In the genomic region with DNA sequence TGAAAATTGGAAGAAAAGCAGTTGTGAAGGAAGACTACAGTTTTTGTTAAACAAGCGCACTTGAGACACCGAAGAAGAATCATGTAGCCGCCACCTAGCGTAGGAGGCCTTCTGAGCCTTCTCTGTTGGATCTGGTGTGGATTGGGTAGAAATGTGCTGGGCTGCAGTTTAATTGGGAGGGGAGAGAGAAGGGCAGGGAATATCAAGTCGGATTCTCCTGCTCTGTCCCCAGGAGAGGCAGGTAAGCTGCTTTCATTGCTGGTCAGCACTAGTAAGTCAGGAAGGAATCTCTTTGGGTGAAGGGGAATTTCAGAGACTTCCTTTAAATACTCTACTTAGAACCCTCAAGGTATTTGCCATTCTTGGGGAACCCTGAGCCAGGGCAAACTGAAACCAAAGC, we compare ENCODE assay signal across 26 cellular contexts. TPM values are rescaled to one million over a fixed set of nuclear protein-coding genes. Genes with fewer than 3 reads are reported as not detected.
DNase-seq lines count a peak whose midpoint lies in the region; ATAC-seq, FAIRE-seq and TF ChIP-seq lines count a peak whose summit lies in the region.
"Had no signal": no experiment of that assay in that cellular context is flagged by ENCODE, and none has a peak within 500 bp of the region (broad histone marks: within the 10 kb centered on the region; RNA-seq: fewer than 3 reads in every experiment).

No MANE protein-coding gene starts in this region.

- no peaks in the 10 kb centered on the region for H3K9me3 Mint-ChIP-seq in GM23338
- H3K9me3 Mint-ChIP-seq in WTC11, result peaks cover 4% of the 10 kb centered on the region
- H3K9me3 Mint-ChIP-seq in neural progenitor cell, result peaks cover 2% of the 10 kb centered on the region

- no peaks in the 10 kb centered on the region for H4K20me1 ChIP-seq in GM23338 (replicated peaks; ENCODE audit: insufficient read depth)
- no peaks in the 10 kb centered on the region for H4K20me1 ChIP-seq in H1 (replicated peaks in 1 of 2; ENCODE audit: control insufficient read depth in 1 of 2, insufficient read depth in 2 of 2, low read length in 2 of 2)
- H4K20me1 ChIP-seq in neural progenitor cell (ENCODE audit: low read depth), result no peaks in the 10 kb centered on the region
- H4K20me1 ChIP-seq: BLaER1 treated with 17β-estradiol and CSF1 and Interleukin-3, amounts not matched to agents 10 nM and 100 nM had no signal

- no peak overlapping the region; the same call in 1 of the 2 replicates for H3K27ac Mint-ChIP-seq in GM23338
- H3K27ac Mint-ChIP-seq in WTC11, result no peak overlapping the region
- H3K27ac Mint-ChIP-seq in neural progenitor cell, result peak overlapping the region; percentile 98
- H3K27ac Mint-ChIP-seq: CD4-positive, alpha-beta memory T cell had no signal

- peak overlapping the region; percentile 39; the same call in 1 of the 2 replicates for H2AFZ ChIP-seq in GM23338
- peak overlapping the region; percentile 89 for H2AFZ ChIP-seq in H1 (ENCODE audit: low read length)
- H2AFZ ChIP-seq in neural progenitor cell (replicated peaks), result peak overlapping the region; percentile 55
- H2AFZ ChIP-seq: PC-9 had no signal

- H2BK12ac ChIP-seq in H1 (ENCODE audit: low read depth, low read length), result 0 out of 2 replicates have a peak overlapping the region, but pooled peaks have one; percentile 20

- peak overlapping the region; percentile 11 for H2BK20ac ChIP-seq in H1 (ENCODE audit: low read length)

- no peaks in the 10 kb centered on the region for H3K79me1 ChIP-seq in H1 (ENCODE audit: low read depth, low read length)

- peak in 1 of 2 experiments; percentile 14; a peak in 1 of 4 replicates for TF ChIP-seq CTCF in GM23338 (conservative IDR thresholded peaks at IDR 0.05; ENCODE audit: low read depth in 2 of 2)
- TF ChIP-seq CTCF in WTC11 (IDR thresholded peaks at IDR 0.05), result no peak
- no peak for TF ChIP-seq CTCF in H1 (IDR thresholded peaks at IDR 0.05; ENCODE audit: control extremely low read depth in 1 of 3, insufficient read depth in 1 of 3, low read depth in 1 of 3, low read length in 3 of 3)
- no peak for TF ChIP-seq CTCF in neural progenitor cell (IDR thresholded peaks at IDR 0.05)

- TF ChIP-seq RAD21 in H1 (IDR thresholded peaks at IDR 0.05 in 1 of 2, conservative IDR thresholded peaks at IDR 0.05 in 1 of 2; ENCODE audit: low read depth in 2 of 2, low read length in 2 of 2), result no peak

- H3K4me1 Mint-ChIP-seq in GM23338 (peaks cover 34% of the 10 kb centered on the region), WTC11 (peaks cover 32% of the 10 kb centered on the region), neural progenitor cell (peaks cover 40% of the 10 kb centered on the region)
- H3K4me1 Mint-ChIP-seq: CD4-positive, alpha-beta memory T cell had no signal

- H3K79me2 ChIP-seq in GM23338 (replicated peaks; ENCODE audit: insufficient read depth) (no peaks in the 10 kb centered on the region), H1 (ENCODE audit: control insufficient read depth in 1 of 2, insufficient read depth in 2 of 2, low read length in 2 of 2) (no peaks in the 10 kb centered on the region), neural progenitor cell (ENCODE audit: low read depth) (no peaks in the 10 kb centered on the region)

- H2BK120ac ChIP-seq in H1 (replicated peaks; ENCODE audit: low read depth, low read length), result no peak overlapping the region

- no peak overlapping the region for H2BK15ac ChIP-seq in H1 (ENCODE audit: low read length)

- no peaks in the 10 kb centered on the region for H3K36me3 Mint-ChIP-seq in GM23338 (ENCODE audit: low read depth)
- no peaks in the 10 kb centered on the region for H3K36me3 Mint-ChIP-seq in WTC11
- H3K36me3 Mint-ChIP-seq in neural progenitor cell, result no peaks in the 10 kb centered on the region
- H3K36me3 Mint-ChIP-seq: CD4-positive, alpha-beta memory T cell had no signal

- DNase-seq in GM23338 (ENCODE audit: low spot score), result peak; percentile 32
- no peak for DNase-seq in WTC11 (ENCODE audit: low spot score)
- no peak for DNase-seq in H1 (ENCODE audit: low read depth in 1 of 2, low spot score in 2 of 2)
- DNase-seq in neural progenitor cell (ENCODE audit: low spot score), result no peak
- no peak for DNase-seq in middle frontal gyrus (ENCODE audit: extremely low spot score, low spot score)
- DNase-seq in NCI-H446 treated with DMSO at 0.1 percent for 48 hours (lab: John Stamatoyannopoulos, UW), result no peak
- DNase-seq in DMS79 treated with DMSO at 0.1 percent for 48 hours (lab: John Stamatoyannopoulos, UW), result no peak
- no peak for DNase-seq in ureter (ENCODE audit: low spot score)
- DNase-seq: ACHN; Caco-2; CD4-positive, alpha-beta memory T cell; DMS 273 treated with DMSO at 0.1 percent for 48 hours; KG1; NCI-H1105; NCI-H2107; PC-9; RPMI8226; SHP77 treated with DMSO at 0.1 percent for 48 hours; SK-N-SH had no signal

- no peaks in the 10 kb centered on the region; the same call in 1 of the 2 replicates for H3K23me2 ChIP-seq in H1 (ENCODE audit: low read depth, low read length)

- no peak for FAIRE-seq in H1 (lab: Jason Lieb, UNC)
- FAIRE-seq: GM12891, HTR-8/SVneo had no signal

- H3K4me1 ChIP-seq in GM23338 (ENCODE audit: insufficient read depth) (peaks cover 22% of the 10 kb centered on the region), H1 (replicated peaks in 1 of 4; ENCODE audit: control insufficient read depth in 3 of 4, insufficient read depth in 4 of 4, low read length in 3 of 4) (peaks cover 2 to 9% (median 8%) of the 10 kb centered on the region in 4 experiments; a peak in 6 of 7 replicates), neural progenitor cell (peaks cover 37% of the 10 kb centered on the region)
- H3K4me1 ChIP-seq: BLaER1 treated with 17β-estradiol and CSF1 and Interleukin-3, amounts not matched to agents 10 nM and 100 nM had no signal

- H3F3A ChIP-seq in GM23338 (replicated peaks; ENCODE audit: low read depth), result 0 out of 2 replicates have a peak, but pooled peaks cover 2% of the 10 kb centered on the region
- peaks cover 34% of the 10 kb centered on the region for H3F3A ChIP-seq in neural progenitor cell (ENCODE audit: low read depth)

- H3K9me2 ChIP-seq in GM23338 (ENCODE audit: insufficient read depth), result no peaks in the 10 kb centered on the region
- H3K9me2 ChIP-seq: SK-N-SH had no signal

- H3K27me3 ChIP-seq in GM23338 (ENCODE audit: insufficient read depth) (no peaks in the 10 kb centered on the region), H1 (replicated peaks in 1 of 4; ENCODE audit: control insufficient read depth in 3 of 4, extremely low read depth in 1 of 4, insufficient read depth in 3 of 4, low read length in 3 of 4) (no peaks in the 10 kb centered on the region), neural progenitor cell (no peaks in the 10 kb centered on the region)
- H3K27me3 ChIP-seq: BLaER1 treated with 17β-estradiol and CSF1 and Interleukin-3, amounts not matched to agents 10 nM and 100 nM had no signal

- no peak overlapping the region; the same call in 1 of the 2 replicates for H2BK5ac ChIP-seq in H1 (ENCODE audit: low read depth, low read length)

- H3K9ac ChIP-seq in H1 (replicated peaks in 1 of 4; ENCODE audit: extremely low read depth in 1 of 4, low read depth in 3 of 4, low read length in 3 of 4), result no peak overlapping the region
- no peak overlapping the region for H3K9ac ChIP-seq in neural progenitor cell
- H3K9ac ChIP-seq: BLaER1 treated with 17β-estradiol and CSF1 and Interleukin-3, amounts not matched to agents 10 nM and 100 nM; SK-N-SH had no signal

- H4K8ac ChIP-seq in H1 (ENCODE audit: extremely low read depth, insufficient read depth, low read length), result no peak overlapping the region

- no peak overlapping the region for H3K23ac ChIP-seq in H1 (ENCODE audit: insufficient read length)

- H3K27me3 Mint-ChIP-seq in GM23338 (ENCODE audit: insufficient read depth, low read depth, poor library complexity) (peaks cover 6% of the 10 kb centered on the region), WTC11 (ENCODE audit: low read depth) (peaks cover 17% of the 10 kb centered on the region), neural progenitor cell (ENCODE audit: insufficient read depth, low read depth) (peaks cover 7% of the 10 kb centered on the region)

- peak overlapping the region; percentile 69 for H3K4me2 ChIP-seq in GM23338
- H3K4me2 ChIP-seq in H1 (ENCODE audit: insufficient read depth in 1 of 2, low read depth in 2 of 2, low read length in 2 of 2), result peak overlapping the region in 1 of 2 experiments; percentile 63; a peak in 1 of 4 replicates
- H3K4me2 ChIP-seq in neural progenitor cell, result peak overlapping the region; percentile 80
- H3K4me2 ChIP-seq: BLaER1 treated with 17β-estradiol and CSF1 and Interleukin-3, amounts not matched to agents 10 nM and 100 nM; PC-9; SK-N-SH had no signal

- no peak for TF ChIP-seq EP300 in H1 (IDR thresholded peaks at IDR 0.05; ENCODE audit: borderline replicate concordance in 1 of 2, low read depth in 2 of 2, low read length in 2 of 2)

- no peak for TF ChIP-seq POLR2A in H1 (IDR thresholded peaks at IDR 0.05; ENCODE audit: control extremely low read depth in 1 of 2, low read depth in 2 of 2, low read length in 2 of 2)

- no peak overlapping the region for H3K56ac ChIP-seq in H1 (replicated peaks; ENCODE audit: insufficient read length, low read depth, low read length)

- no peak overlapping the region for H3K14ac ChIP-seq in H1 (ENCODE audit: insufficient read length)

- H3K4me3 ChIP-seq in GM23338 (0 out of 2 replicates have a peak overlapping the region, but pooled peaks have one; percentile 44), H1 (ENCODE audit: extremely low read depth in 1 of 4, insufficient read depth in 2 of 4, low read depth in 3 of 4, low read length in 4 of 4) (no peak overlapping the region), neural progenitor cell (no peak overlapping the region)
- H3K4me3 ChIP-seq: BLaER1 treated with 17β-estradiol and CSF1 and Interleukin-3, amounts not matched to agents 10 nM and 100 nM; PC-9 had no signal

- H3K27ac ChIP-seq in GM23338 (ENCODE audit: low read depth), result no peak overlapping the region
- no peak overlapping the region for H3K27ac ChIP-seq in H1 (ENCODE audit: low read depth, low read length)
- H3K27ac ChIP-seq in neural progenitor cell, result no peak overlapping the region
- H3K27ac ChIP-seq: 22Rv1; BLaER1 treated with 17β-estradiol and CSF1 and Interleukin-3, amounts not matched to agents 10 nM and 100 nM; PC-9 had no signal

- no peak overlapping the region for H4K91ac ChIP-seq in H1 (replicated peaks; ENCODE audit: insufficient read length, low read length)

- no peak overlapping the region for H3K4ac ChIP-seq in H1 (replicated peaks; ENCODE audit: insufficient read length, low read depth, low read length)

- H3K4me3 Mint-ChIP-seq in GM23338 (no peak overlapping the region), WTC11 (no peak overlapping the region), neural progenitor cell (peak overlapping the region; percentile 87)
- H3K4me3 Mint-ChIP-seq: CD4-positive, alpha-beta memory T cell had no signal

- WGBS in H1 (ENCODE audit: extremely low coverage in 1 of 2, insufficient coverage in 1 of 2, insufficient read length in 1 of 2, insufficient replicate concordance in 2 of 2, low coverage in 1 of 2, low lambda C conversion rate in 2 of 2, missing lambda C conversion rate in 1 of 2), 2 experiments, result 82% methylated on average over 5 of the region's 5 CpGs; no CpG with 5 or more reads in 1 of the 2 experiments

- no peak overlapping the region for H2AK5ac ChIP-seq in H1 (ENCODE audit: low read depth, low read length)

- no peaks in the 10 kb centered on the region for H3K9me3 ChIP-seq in H1 (ENCODE audit: insufficient read depth in 2 of 2, low read depth in 1 of 2, low read length in 1 of 2)
- no peaks in the 10 kb centered on the region for H3K9me3 ChIP-seq in neural progenitor cell (ENCODE audit: low read depth)
- H3K9me3 ChIP-seq: BLaER1 treated with 17β-estradiol and CSF1 and Interleukin-3, amounts not matched to agents 10 nM and 100 nM; Caco-2; SK-N-SH had no signal

- no peak overlapping the region for H4K5ac ChIP-seq in H1 (ENCODE audit: insufficient read length, low read depth, low read length)

- CTCF ChIA-PET in WTC11 (lab: Charles Lee) (interaction anchor here (0.8 to 1.9 kb wide), 3 partner anchors 11 to 61 kb away, joined by 3 to 12 read pairs (median 3); no protein-coding TSS in a partner anchor), H1 (lab: Charles Lee; ENCODE audit: partially characterized antibody) (interaction anchor here (0.6 to 1.9 kb wide), 3 partner anchors 10 to 101 kb away, joined by 4 to 5 read pairs (median 5); partner anchors contain the start of gene SMPDL3A)

- ATAC-seq in GM23338 (peak; percentile 44), WTC11 (peak; percentile 26)

- H3K36me3 ChIP-seq in GM23338 (ENCODE audit: insufficient read depth), result no peaks in the 10 kb centered on the region
- H3K36me3 ChIP-seq in H1 (ENCODE audit: control insufficient read depth in 2 of 4, insufficient read depth in 4 of 4, low read length in 3 of 4), result no peaks in the 10 kb centered on the region
- no peaks in the 10 kb centered on the region for H3K36me3 ChIP-seq in neural progenitor cell
- H3K36me3 ChIP-seq: BLaER1 treated with 17β-estradiol and CSF1 and Interleukin-3, amounts not matched to agents 10 nM and 100 nM had no signal

- POLR2A ChIA-PET in WTC11 (lab: Charles Lee), result no interaction called here
- POLR2A ChIA-PET in H1 (lab: Charles Lee; ENCODE audit: partially characterized antibody), result no interaction called here

- H3K18ac ChIP-seq in H1 (ENCODE audit: extremely low read depth, low read length), result no peak overlapping the region

RNA-seq across cellular contexts. Expression of gene FABP7, which starts 1.2 kb away (rescaled TPM):
- total RNA-seq in GM23338 (2014; rRNA removed; shearing (Covaris generic)), result 5.2 and 6.6 TPM in 2 replicates
- 14.5 and 15.7 TPM in 2 replicates for polyA plus RNA-seq in GM23338 (2016; fragmentation: Nextera tagmentation; extraction: Ambion mirVana)
- 5.9 to 7.2 TPM (median 7.0 TPM) in 3 replicates for total RNA-seq in WTC11 (2021)
- 13.1 and 14.0 TPM in 2 replicates for total RNA-seq in H1 (2021; fragmentation: NEBNext Ultra II Directional; extraction: Animal tissue kit (Norgen Biotek cat#: 25700))
- polyA plus RNA-seq in H1 (2011; rRNA removed), result 3.6 and 10.6 TPM in 2 replicates
- polyA plus RNA-seq in H1 (2011; cell fraction: cytosol; rRNA removed), result 14.1 TPM
- 2.1 TPM for polyA plus RNA-seq in H1 (2011; cell fraction: nucleus; rRNA removed)
- polyA plus RNA-seq in H1 (2012, experiment 1 of 2), result 13.7 to 26.6 TPM (median 15.3 TPM) in 4 replicates
- 5.9 TPM for polyA plus RNA-seq in H1 (2012, experiment 2 of 2)
- 8.0 TPM for polyA plus RNA-seq in H1 (2013, experiment 1 of 2)
- 7.7 TPM for polyA plus RNA-seq in H1 (2013, experiment 2 of 2)
- polyA minus RNA-seq in H1 (2011; rRNA and poly(A)+ RNA removed), result 1.6 and 4.9 TPM in 2 replicates
- polyA minus RNA-seq in H1 (2011; cell fraction: cytosol; rRNA and poly(A)+ RNA removed), result not detected
- polyA minus RNA-seq in H1 (2011; cell fraction: nucleus; rRNA and poly(A)+ RNA removed), result 1.5 TPM
- 37.3 and 58.2 TPM in 2 replicates for total RNA-seq in neural progenitor cell (ENCODE audit: low replicate concordance)
- not detected for total RNA-seq in ureter
- total RNA-seq: Caco-2; CD4-positive, alpha-beta memory T cell; G401; H4; NCI-H460; PC-9 had no signal
- polyA plus RNA-seq: CD4-positive, alpha-beta memory T cell; SK-N-SH had no signal

RNA-seq across cellular contexts. Expression of gene SMPDL3A, which starts 10.7 kb away (rescaled TPM):
- total RNA-seq in GM23338 (2014; rRNA removed; shearing (Covaris generic)), result 3.0 and 6.3 TPM in 2 replicates
- polyA plus RNA-seq in GM23338 (2016; fragmentation: Nextera tagmentation; extraction: Ambion mirVana) (3.5 and 5.1 TPM in 2 replicates), H1 (2011; rRNA removed) (3.7 and 3.9 TPM in 2 replicates)
- total RNA-seq in WTC11 (2021) (2.0 to 2.8 TPM (median 2.1 TPM) in 3 replicates), neural progenitor cell (ENCODE audit: low replicate concordance) (1.2 and 2.0 TPM in 2 replicates), ureter (18.8 TPM)
- total RNA-seq in H1 (2021; fragmentation: NEBNext Ultra II Directional; extraction: Animal tissue kit (Norgen Biotek cat#: 25700)), result 2.6 and 3.5 TPM in 2 replicates
- 3.1 TPM for polyA plus RNA-seq in H1 (2011; cell fraction: cytosol; rRNA removed)
- polyA plus RNA-seq in H1 (2011; cell fraction: nucleus; rRNA removed), result 3.4 TPM
- polyA plus RNA-seq in H1 (2012, experiment 1 of 2), result 1.6 to 3.4 TPM (median 2.4 TPM) in 4 replicates
- polyA plus RNA-seq in H1 (2012, experiment 2 of 2), result 0.34 TPM
- 4.9 TPM for polyA plus RNA-seq in H1 (2013, experiment 1 of 2)
- polyA plus RNA-seq in H1 (2013, experiment 2 of 2), result 4.9 TPM
- 1.4 and 1.7 TPM in 2 replicates for polyA minus RNA-seq in H1 (2011; rRNA and poly(A)+ RNA removed)
- 3.2 TPM for polyA minus RNA-seq in H1 (2011; cell fraction: cytosol; rRNA and poly(A)+ RNA removed)
- 1.8 TPM for polyA minus RNA-seq in H1 (2011; cell fraction: nucleus; rRNA and poly(A)+ RNA removed)
- total RNA-seq: CD4-positive, alpha-beta memory T cell had no signal
- polyA plus RNA-seq: CD4-positive, alpha-beta memory T cell had no signal

Comparison
In these comparisons a context has a peak if more than half of its experiments do, and no peak if none do; other contexts are left out.
1. H2AFZ ChIP-seq: peak in every context shown above with its lines; median percentile 89 in H1; 55 in neural progenitor cell; 39 in GM23338.